8 cellular contexts compared by ENCODE assay signal in genomic region chr2:127128508-127128907, GRCh38. TPM values are rescaled to one million over a fixed set of nuclear protein-coding genes. Genes with fewer than 3 reads are reported as not detected.
A peak's percentile ranks its signal among the peaks of the same experiment; 100 is the strongest.
DNase-seq lines count a peak whose midpoint lies in the region; ATAC-seq, FAIRE-seq and TF ChIP-seq lines count a peak whose summit lies in the region.

No MANE protein-coding gene starts in this region.

- intact Hi-C loops in left lung (cut with DNase I) = no loop called here
- intact Hi-C loops in CD14-positive monocyte (cut with micrococcal nuclease) = no loop called here

- peak overlapping the region; percentile 31 to 77 (median 58) for H3K4me2 ChIP-seq in BLaER1 treated with 17β-estradiol and CSF1 and Interleukin-3, amounts not matched to agents 10 nM and 100 nM
- H3K4me2 ChIP-seq in SK-N-SH = no peak overlapping the region

- TF ChIP-seq EP300 in SK-N-SH (IDR thresholded peaks at IDR 0.05; ENCODE audit: borderline replicate concordance in 1 of 2, low read depth in 1 of 2, low read length in 1 of 2) = no peak

- no peaks in the 10 kb centered on the region for H3K36me3 Mint-ChIP-seq in CD14-positive monocyte

- CTCF ChIA-PET in SK-N-SH (lab: Yijun Ruan, JAX) = interaction anchor here (0.9 to 1.5 kb wide), 2 partner anchors 11 to 12 kb away, joined by 3 read pairs; no protein-coding TSS in a partner anchor

- peaks cover 18 to 25% (median 21%) of the 10 kb centered on the region in 11 experiments for H3K9me3 ChIP-seq in BLaER1 treated with 17β-estradiol and CSF1 and Interleukin-3, amounts not matched to agents 10 nM and 100 nM (replicated peaks in 1 of 11)
- H3K9me3 ChIP-seq in SK-N-SH = no peaks in the 10 kb centered on the region
- H3K9me3 ChIP-seq in left lung = no peaks in the 10 kb centered on the region

- H4K20me1 ChIP-seq in BLaER1 treated with 17β-estradiol and CSF1 and Interleukin-3, amounts not matched to agents 10 nM and 100 nM = no peaks in the 10 kb centered on the region
- H4K20me1 ChIP-seq in SK-N-SH (ENCODE audit: insufficient read depth) = no peaks in the 10 kb centered on the region

- H3K4me3 ChIP-seq in BLaER1 treated with 17β-estradiol and CSF1 and Interleukin-3, amounts not matched to agents 10 nM and 100 nM = no peak overlapping the region; a peak in 1 of 20 replicates
- H3K4me3 ChIP-seq in SK-N-SH (ENCODE audit: low read depth in 2 of 2, low read length in 1 of 2) = no peak overlapping the region
- no peak overlapping the region for H3K4me3 ChIP-seq in left lung

- peak; percentile 69 for DNase-seq in GM19239 (ENCODE audit: insufficient read length, low spot score)
- peak; percentile 74 for DNase-seq in SK-N-SH
- peak; percentile 54 to 59 for DNase-seq in left lung
- no peak for DNase-seq in NCI-H226
- no peak for DNase-seq in hepatic stellate cell (ENCODE audit: low spot score)
- DNase-seq in CD14-positive monocyte (ENCODE audit: low spot score) = no peak

- no peak overlapping the region; a peak in 3 of 22 replicates for H3K27ac ChIP-seq in BLaER1 treated with 17β-estradiol and CSF1 and Interleukin-3, amounts not matched to agents 10 nM and 100 nM
- H3K27ac ChIP-seq in SK-N-SH (ENCODE audit: low read depth in 2 of 2, low read length in 1 of 2) (peak overlapping the region in 1 of 2 experiments; percentile 34; a peak in 2 of 4 replicates), left lung (no peak overlapping the region)

- H2AFZ ChIP-seq in SK-N-SH (ENCODE audit: low read depth) = no peak overlapping the region

- TF ChIP-seq CTCF in SK-N-SH (IDR thresholded peaks at IDR 0.05) = no peak
- TF ChIP-seq CTCF in left lung (IDR thresholded peaks at IDR 0.05) = no peak
- TF ChIP-seq CTCF in CD14-positive monocyte (IDR thresholded peaks at IDR 0.05) = no peak

- no peaks in the 10 kb centered on the region for H3K79me2 ChIP-seq in SK-N-SH (ENCODE audit: insufficient read depth)

- H3K27me3 Mint-ChIP-seq in CD14-positive monocyte (ENCODE audit: low read depth in 3 of 3) = peaks cover 0 to 2% (median 2%) of the 10 kb centered on the region in 3 donors

- H3K4me1 ChIP-seq in BLaER1 treated with 17β-estradiol and CSF1 and Interleukin-3, amounts not matched to agents 10 nM and 100 nM = peaks cover 9 to 34% (median 13%) of the 10 kb centered on the region in 10 experiments
- H3K4me1 ChIP-seq in SK-N-SH (ENCODE audit: control insufficient read depth in 1 of 2, insufficient read depth in 2 of 2, low read depth in 1 of 2, low read length in 1 of 2) (peaks cover 0 to 8% of the 10 kb centered on the region in 2 experiments; a peak in 2 of 4 replicates), left lung (peaks cover 0 to 4% of the 10 kb centered on the region in 2 donors)

- no peak for TF ChIP-seq RAD21 in SK-N-SH (IDR thresholded peaks at IDR 0.05; ENCODE audit: low read length)

- peak overlapping the region in 1 of 7 donors; percentile 43 for H3K27ac Mint-ChIP-seq in CD14-positive monocyte

- H3K4me1 Mint-ChIP-seq in CD14-positive monocyte = no peaks in the 10 kb centered on the region

- no peak overlapping the region for H3K4me3 Mint-ChIP-seq in CD14-positive monocyte

- no peaks in the 10 kb centered on the region for H3K9me2 ChIP-seq in SK-N-SH

- peaks cover 2 to 10% (median 6%) of the 10 kb centered on the region in 7 donors for H3K9me3 Mint-ChIP-seq in CD14-positive monocyte

- peak; percentile 97 for FAIRE-seq in GM19239 (lab: Jason Lieb, UNC)

- WGBS in SK-N-SH (ENCODE audit: low lambda C conversion rate) = 34% methylated on average over 6 of the region's 8 CpGs

- POLR2A ChIA-PET in SK-N-SH (lab: Yijun Ruan, JAX) = no interaction called here

- H3F3A ChIP-seq in SK-N-SH (replicated peaks; ENCODE audit: insufficient read depth) = no peaks in the 10 kb centered on the region

- peak; percentile 87 for ATAC-seq in HG03097 (IDR thresholded peaks at IDR 0.05; ENCODE audit: low FRiP score, unreplicated experiment)
- ATAC-seq in left lung = peak; percentile 96

- no peak overlapping the region for H3K9ac ChIP-seq in BLaER1 treated with 17β-estradiol and CSF1 and Interleukin-3, amounts not matched to agents 10 nM and 100 nM
- H3K9ac ChIP-seq in SK-N-SH = no peak overlapping the region

- H3K27me3 ChIP-seq in BLaER1 treated with 17β-estradiol and CSF1 and Interleukin-3, amounts not matched to agents 10 nM and 100 nM = no peaks in the 10 kb centered on the region
- H3K27me3 ChIP-seq in SK-N-SH (ENCODE audit: insufficient read depth) (no peaks in the 10 kb centered on the region), left lung (no peaks in the 10 kb centered on the region)

- 0 out of 22 replicates have a peak, but pooled peaks cover 0 to 4% (median 0%) of the 10 kb centered on the region in 11 experiments for H3K36me3 ChIP-seq in BLaER1 treated with 17β-estradiol and CSF1 and Interleukin-3, amounts not matched to agents 10 nM and 100 nM
- no peaks in the 10 kb centered on the region for H3K36me3 ChIP-seq in SK-N-SH (replicated peaks in 1 of 2; ENCODE audit: control insufficient read depth in 1 of 2, insufficient read depth in 2 of 2, low read length in 1 of 2)
- H3K36me3 ChIP-seq in left lung = no peaks in the 10 kb centered on the region

TF ChIP-seq in SK-N-SH, 30 proteins besides CTCF, POLR2A, EP300 and RAD21:
- TF ChIP-seq RFX5 (IDR thresholded peaks at IDR 0.05; ENCODE audit: low read length) (0 out of 2 replicates have a peak, but pooled peaks have one; percentile 53), RCOR1 (IDR thresholded peaks at IDR 0.05; ENCODE audit: low read length) (0 out of 2 replicates have a peak, but pooled peaks have one; percentile 21), FOXM1 (IDR thresholded peaks at IDR 0.05; ENCODE audit: low read depth) (no peak), MXI1 (IDR thresholded peaks at IDR 0.05; ENCODE audit: low read depth, low read length) (peak; percentile 24; the same call in 1 of the 2 replicates)

RNA-seq across cellular contexts. Expression of gene BIN1, which starts 21.6 kb away (rescaled TPM):
- polyA plus RNA-seq in SK-N-SH (2012; rRNA removed) (31.5 and 40.3 TPM in 2 replicates), CD14-positive monocyte (1 to 10 TPM; 4.1 to 7.5 TPM)
- 20.0 and 26.8 TPM in 2 replicates for polyA plus RNA-seq in SK-N-SH (2012; cell fraction: cytosol; rRNA removed)
- 38.8 and 49.6 TPM in 2 replicates for polyA plus RNA-seq in SK-N-SH (2012; cell fraction: nucleus; rRNA removed)
- total RNA-seq in left lung = 10 to 100 TPM; 32.0 to 36.0 TPM

Comparison
In these comparisons a context has a peak if more than half of its experiments do, and no peak if none do; other contexts are left out.
1. DNase-seq: peak in GM19239 (single experiment), SK-N-SH (single experiment) and left lung (2 of 2); none in NCI-H226 (single experiment), hepatic stellate cell (single experiment) and CD14-positive monocyte (single experiment).